Comparison of ENCODE assay signal across 8 cellular contexts in genomic region chr20:326645-327031, GRCh38. TPM values are rescaled to one million over a fixed set of nuclear protein-coding genes. Genes with fewer than 3 reads are reported as not detected.
DNase-seq lines count a peak whose midpoint lies in the region; ATAC-seq and TF ChIP-seq lines count a peak whose summit lies in the region.

No MANE protein-coding gene starts in this region.

- H3F3A ChIP-seq in SK-N-SH (replicated peaks; ENCODE audit: insufficient read depth) (peaks cover 35% of the 10 kb centered on the region), neural cell (ENCODE audit: insufficient read depth, low read length, poor library complexity, severe bottlenecking) (peaks cover 13% of the 10 kb centered on the region)

- H3K4me1 ChIP-seq in SK-N-SH (ENCODE audit: control insufficient read depth in 1 of 2, insufficient read depth in 2 of 2, low read depth in 1 of 2, low read length in 1 of 2) (peaks cover 29 to 33% of the 10 kb centered on the region in 2 experiments; a peak in 3 of 4 replicates), RWPE2 (ENCODE audit: insufficient read depth, poor library complexity, severe bottlenecking) (peaks cover 4% of the 10 kb centered on the region)

- H4K20me1 ChIP-seq in SK-N-SH (ENCODE audit: insufficient read depth) (peaks cover 42% of the 10 kb centered on the region), neural cell (ENCODE audit: insufficient read depth) (peaks cover 17% of the 10 kb centered on the region)

- TF ChIP-seq RAD21 in SK-N-SH (IDR thresholded peaks at IDR 0.05; ENCODE audit: low read length) (no peak), neural cell (conservative IDR thresholded peaks at IDR 0.05) (no peak)

- H3K27me3 ChIP-seq in SK-N-SH (ENCODE audit: insufficient read depth) (no peaks in the 10 kb centered on the region), RWPE2 (ENCODE audit: insufficient read depth, poor library complexity, severe bottlenecking) (no peaks in the 10 kb centered on the region), neural cell (ENCODE audit: insufficient read depth, low read depth, low read length) (no peaks in the 10 kb centered on the region)

- H3K36me3 ChIP-seq in SK-N-SH (replicated peaks in 1 of 2; ENCODE audit: control insufficient read depth in 1 of 2, insufficient read depth in 2 of 2, low read length in 1 of 2) = peaks cover 7 to 18% of the 10 kb centered on the region in 2 experiments
- H3K36me3 ChIP-seq in RWPE2 (ENCODE audit: low read depth) = peaks cover 5% of the 10 kb centered on the region; the same call in 1 of the 2 replicates
- H3K36me3 ChIP-seq in neural cell (ENCODE audit: insufficient read depth, low read length) = no peaks in the 10 kb centered on the region

- TF ChIP-seq EP300 in SK-N-SH (IDR thresholded peaks at IDR 0.05; ENCODE audit: borderline replicate concordance in 1 of 2, low read depth in 1 of 2, low read length in 1 of 2) (no peak), neural cell (conservative IDR thresholded peaks at IDR 0.05; ENCODE audit: poor library complexity, severe bottlenecking) (no peak)

- H3K9me3 ChIP-seq in SK-N-SH = no peaks in the 10 kb centered on the region
- H3K9me3 ChIP-seq in RWPE2 (ENCODE audit: severe bottlenecking) = no peaks in the 10 kb centered on the region
- no peaks in the 10 kb centered on the region for H3K9me3 ChIP-seq in neural cell (ENCODE audit: low read length)

- peaks cover 37% of the 10 kb centered on the region for H3K79me2 ChIP-seq in SK-N-SH (ENCODE audit: insufficient read depth)
- peaks cover 17% of the 10 kb centered on the region for H3K79me2 ChIP-seq in neural cell (replicated peaks; ENCODE audit: insufficient read depth, low read length)

- CTCF ChIA-PET in SK-N-SH (lab: Yijun Ruan, JAX) = interaction anchor here (4.3 kb wide), 1 partner anchor 15 kb away, joined by 21 read pairs; no protein-coding TSS in a partner anchor

- DNase-seq in SK-N-SH (no peak), RWPE2 (ENCODE audit: low spot score) (no peak), epithelial cell of prostate (ENCODE audit: low read depth, low spot score) (no peak), NCI-H128 (lab: John Stamatoyannopoulos, UW; ENCODE audit: unreplicated experiment) (no peak)

- peak overlapping the region; percentile 74 to 96 for H3K27ac ChIP-seq in SK-N-SH (ENCODE audit: low read depth in 2 of 2, low read length in 1 of 2)
- H3K27ac ChIP-seq in RWPE2 (ENCODE audit: poor library complexity, severe bottlenecking) = peak overlapping the region; percentile 87
- peak overlapping the region; percentile 89 for H3K27ac ChIP-seq in epithelial cell of prostate
- peak overlapping the region; percentile 91 for H3K27ac ChIP-seq in neural cell (ENCODE audit: low read length)

- POLR2A ChIA-PET in SK-N-SH (lab: Yijun Ruan, JAX) = interaction anchor here (3.6 to 3.7 kb wide), 3 partner anchors 17 to 29 kb away, joined by 23 to 36 read pairs (median 29); partner anchors contain the start of genes NRSN2 and ZCCHC3

- under 1% methylated on average over 16 of the region's 32 CpGs for whole genome bisulfite sequencing in SK-N-SH (ENCODE audit: low lambda C conversion rate)

- H3K4me3 ChIP-seq in SK-N-SH (ENCODE audit: low read depth in 2 of 2, low read length in 1 of 2) (peak overlapping the region; percentile 93 to 98), RWPE2 (ENCODE audit: severe bottlenecking) (peak overlapping the region; percentile 85), neural cell (ENCODE audit: low read length) (peak overlapping the region; percentile 98)

- no peak for ATAC-seq in SK-N-SH treated with all-trans-retinoic acid at 6 μM for 48 hours
- no peak for ATAC-seq in RWPE2 (ENCODE audit: low read depth)
- no peak for ATAC-seq in activated CD4-positive, CD25-positive, alpha-beta regulatory T cell treated with anti-CD3 and anti-CD28 coated beads, Interleukin-2, amount 50 U/mL, for 24 hours
- ATAC-seq in GM21390 (IDR thresholded peaks at IDR 0.05; ENCODE audit: unreplicated experiment) = no peak

- peak overlapping the region; percentile 86 for H3K9ac ChIP-seq in SK-N-SH
- peak overlapping the region; percentile 94 for H3K9ac ChIP-seq in neural cell (ENCODE audit: low read length)

- H3K4me2 ChIP-seq in SK-N-SH (peak overlapping the region; percentile 99), neural cell (ENCODE audit: low read length) (no peak overlapping the region)

- H2AFZ ChIP-seq in SK-N-SH (ENCODE audit: low read depth) (no peak overlapping the region), neural cell (ENCODE audit: low read depth, low read length) (no peak overlapping the region)

- H3K9me2 ChIP-seq in SK-N-SH (no peaks in the 10 kb centered on the region), neural cell (ENCODE audit: insufficient read depth, low read length) (no peaks in the 10 kb centered on the region)

- TF ChIP-seq CTCF in SK-N-SH (IDR thresholded peaks at IDR 0.05) (no peak), RWPE2 (IDR thresholded peaks at IDR 0.05; ENCODE audit: poor library complexity, severe bottlenecking) (no peak), neural cell (IDR thresholded peaks at IDR 0.05; ENCODE audit: poor library complexity, severe bottlenecking) (no peak)

TF ChIP-seq in SK-N-SH, 30 proteins besides CTCF, POLR2A, EP300 and RAD21:
- TF ChIP-seq TAF1 (IDR thresholded peaks at IDR 0.05; ENCODE audit: borderline replicate concordance, low read depth, low read length) = no peak
- TF ChIP-seq FOSL2 (IDR thresholded peaks at IDR 0.05; ENCODE audit: borderline replicate concordance, low read depth) = no peak
- no peak for TF ChIP-seq JUND (IDR thresholded peaks at IDR 0.05)
- 0 out of 2 replicates have a peak, but pooled peaks have one; percentile 3 for TF ChIP-seq PBX3 (IDR thresholded peaks at IDR 0.05)

TF ChIP-seq in SK-N-SH treated with all-trans-retinoic acid at 6 μM for 48 hours, 23 proteins besides CTCF, POLR2A, EP300 and RAD21 (continues in another document):
- TF ChIP-seq ESRRG (CRISPR knock-in tag; IDR thresholded peaks at IDR 0.05) (no peak), ZNF8 (CRISPR knock-in tag; IDR thresholded peaks at IDR 0.05) (no peak), TOX (CRISPR knock-in tag; IDR thresholded peaks at IDR 0.05; ENCODE audit: borderline replicate concordance) (no peak), CSDC2 (CRISPR knock-in tag; IDR thresholded peaks at IDR 0.05) (no peak), CREB5 (CRISPR knock-in tag; IDR thresholded peaks at IDR 0.05; ENCODE audit: low read depth) (no peak), TCF4 (CRISPR knock-in tag; IDR thresholded peaks at IDR 0.05; ENCODE audit: borderline replicate concordance) (no peak), RARB (CRISPR knock-in tag; IDR thresholded peaks at IDR 0.05) (no peak)

TF ChIP-seq in neural cell, 6 proteins besides CTCF, POLR2A, EP300 and RAD21:
- no peak for TF ChIP-seq TAF1 (IDR thresholded peaks at IDR 0.05; ENCODE audit: low read depth)
- TF ChIP-seq EZH2 (IDR thresholded peaks at IDR 0.05; ENCODE audit: borderline replicate concordance, insufficient read depth, low read length, poor library complexity, severe bottlenecking) = no peak
- TF ChIP-seq, protein P1, sequence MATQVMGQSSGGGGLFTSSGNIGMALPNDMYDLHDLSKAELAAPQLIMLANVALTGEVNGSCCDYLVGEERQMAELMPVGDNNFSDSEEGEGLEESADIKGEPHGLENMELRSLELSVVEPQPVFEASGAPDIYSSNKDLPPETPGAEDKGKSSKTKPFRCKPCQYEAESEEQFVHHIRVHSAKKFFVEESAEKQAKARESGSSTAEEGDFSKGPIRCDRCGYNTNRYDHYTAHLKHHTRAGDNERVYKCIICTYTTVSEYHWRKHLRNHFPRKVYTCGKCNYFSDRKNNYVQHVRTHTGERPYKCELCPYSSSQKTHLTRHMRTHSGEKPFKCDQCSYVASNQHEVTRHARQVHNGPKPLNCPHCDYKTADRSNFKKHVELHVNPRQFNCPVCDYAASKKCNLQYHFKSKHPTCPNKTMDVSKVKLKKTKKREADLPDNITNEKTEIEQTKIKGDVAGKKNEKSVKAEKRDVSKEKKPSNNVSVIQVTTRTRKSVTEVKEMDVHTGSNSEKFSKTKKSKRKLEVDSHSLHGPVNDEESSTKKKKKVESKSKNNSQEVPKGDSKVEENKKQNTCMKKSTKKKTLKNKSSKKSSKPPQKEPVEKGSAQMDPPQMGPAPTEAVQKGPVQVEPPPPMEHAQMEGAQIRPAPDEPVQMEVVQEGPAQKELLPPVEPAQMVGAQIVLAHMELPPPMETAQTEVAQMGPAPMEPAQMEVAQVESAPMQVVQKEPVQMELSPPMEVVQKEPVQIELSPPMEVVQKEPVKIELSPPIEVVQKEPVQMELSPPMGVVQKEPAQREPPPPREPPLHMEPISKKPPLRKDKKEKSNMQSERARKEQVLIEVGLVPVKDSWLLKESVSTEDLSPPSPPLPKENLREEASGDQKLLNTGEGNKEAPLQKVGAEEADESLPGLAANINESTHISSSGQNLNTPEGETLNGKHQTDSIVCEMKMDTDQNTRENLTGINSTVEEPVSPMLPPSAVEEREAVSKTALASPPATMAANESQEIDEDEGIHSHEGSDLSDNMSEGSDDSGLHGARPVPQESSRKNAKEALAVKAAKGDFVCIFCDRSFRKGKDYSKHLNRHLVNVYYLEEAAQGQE (IDR thresholded peaks at IDR 0.05; ENCODE audit: borderline replicate concordance) = no peak
- TF ChIP-seq POLR2AphosphoS5 (IDR thresholded peaks at IDR 0.05) = no peak
- TF ChIP-seq SMC3 (conservative IDR thresholded peaks at IDR 0.05; ENCODE audit: poor library complexity) = no peak
- TF ChIP-seq MXI1 (conservative IDR thresholded peaks at IDR 0.05; ENCODE audit: poor library complexity, severe bottlenecking) = no peak

RNA-seq across cellular contexts. Expression of gene SOX12, which starts 1.3 kb away (rescaled TPM):
- polyA plus RNA-seq in SK-N-SH (2012; rRNA removed) (7.0 and 11.3 TPM in 2 replicates), neural cell (6.8 and 9.6 TPM in 2 replicates)
- polyA plus RNA-seq in SK-N-SH (2012; cell fraction: cytosol; rRNA removed) = 7.9 and 10.8 TPM in 2 replicates
- 44.6 and 55.2 TPM in 2 replicates for polyA plus RNA-seq in SK-N-SH (2012; cell fraction: nucleus; rRNA removed)
- 12.5 and 13.4 TPM in 2 replicates for polyA minus RNA-seq in neural cell

RNA-seq across cellular contexts. Expression of gene NRSN2, which starts 20.3 kb away (rescaled TPM):
- polyA plus RNA-seq in SK-N-SH (2012; rRNA removed) (88.6 and 146 TPM in 2 replicates), neural cell (19.6 and 43.1 TPM in 2 replicates)
- polyA plus RNA-seq in SK-N-SH (2012; cell fraction: cytosol; rRNA removed) = 54.7 and 100 TPM in 2 replicates
- polyA plus RNA-seq in SK-N-SH (2012; cell fraction: nucleus; rRNA removed) = 63.6 and 88.9 TPM in 2 replicates
- polyA minus RNA-seq in neural cell = 29.2 and 30.7 TPM in 2 replicates

RNA-seq across cellular contexts. Expression of gene ZCCHC3, which starts 29.3 kb away (rescaled TPM):
- polyA plus RNA-seq in SK-N-SH (2012; rRNA removed) (9.0 and 9.5 TPM in 2 replicates), neural cell (15.5 and 19.5 TPM in 2 replicates)
- 8.7 and 10.1 TPM in 2 replicates for polyA plus RNA-seq in SK-N-SH (2012; cell fraction: cytosol; rRNA removed)
- polyA plus RNA-seq in SK-N-SH (2012; cell fraction: nucleus; rRNA removed) = 9.4 and 10.3 TPM in 2 replicates
- 32.5 and 41.9 TPM in 2 replicates for polyA minus RNA-seq in neural cell

RNA-seq across cellular contexts. Expression of gene C20orf96, which starts 36.1 kb away (rescaled TPM):
- 16.6 and 19.4 TPM in 2 replicates for polyA plus RNA-seq in SK-N-SH (2012; rRNA removed)
- polyA plus RNA-seq in SK-N-SH (2012; cell fraction: cytosol; rRNA removed) = 11.7 and 12.4 TPM in 2 replicates
- 39.5 and 59.8 TPM in 2 replicates for polyA plus RNA-seq in SK-N-SH (2012; cell fraction: nucleus; rRNA removed)
- 7.8 and 10.9 TPM in 2 replicates for polyA plus RNA-seq in neural cell
- polyA minus RNA-seq in neural cell = 8.0 and 8.7 TPM in 2 replicates

RNA-seq across cellular contexts. Expression of gene TRIB3, which starts 53.9 kb away (rescaled TPM):
- 13.2 and 16.6 TPM in 2 replicates for polyA plus RNA-seq in SK-N-SH (2012; rRNA removed)
- 7.2 and 12.0 TPM in 2 replicates for polyA plus RNA-seq in SK-N-SH (2012; cell fraction: cytosol; rRNA removed)
- 14.4 and 14.8 TPM in 2 replicates for polyA plus RNA-seq in SK-N-SH (2012; cell fraction: nucleus; rRNA removed)
- 6.0 and 6.8 TPM in 2 replicates for polyA plus RNA-seq in neural cell
- polyA minus RNA-seq in neural cell = 9.0 and 9.7 TPM in 2 replicates
